In the genomic region with DNA sequence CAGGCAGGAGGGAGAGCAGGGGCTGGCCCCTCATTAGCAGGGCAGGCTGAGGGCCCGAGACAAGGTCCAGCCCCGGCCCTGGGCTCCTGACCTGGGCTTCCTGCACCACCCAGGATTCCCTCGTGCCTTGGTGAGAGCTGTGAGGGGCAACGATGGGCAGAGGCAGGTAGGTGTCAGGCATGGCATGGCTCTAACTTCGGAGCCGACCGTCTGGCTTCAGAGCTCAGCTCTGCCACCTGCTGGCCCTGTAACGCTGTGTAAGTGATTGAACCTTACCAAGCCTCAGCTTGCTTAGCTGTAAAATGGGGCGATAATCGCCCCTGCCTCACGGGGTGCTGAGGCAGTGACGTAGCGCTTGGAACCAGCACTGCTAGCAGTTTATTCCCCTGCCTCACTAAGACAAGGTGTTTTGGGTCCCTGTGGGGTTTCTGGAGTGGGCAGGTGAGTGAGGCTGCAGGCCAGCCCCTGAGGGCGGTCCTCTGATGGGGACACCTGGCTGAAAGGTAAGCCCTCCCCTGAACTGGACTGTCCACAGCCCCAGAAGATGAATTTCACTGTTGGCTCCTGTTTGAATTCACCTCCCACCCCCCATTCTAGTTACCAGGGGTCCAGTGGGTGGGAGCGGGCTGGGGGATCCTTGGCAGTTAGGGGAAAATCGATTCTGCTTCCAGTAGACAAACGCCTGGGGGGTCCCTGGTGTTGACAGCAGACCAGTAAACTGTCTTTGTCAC, we compare ENCODE assay signal across 8 cellular contexts.
A peak's percentile ranks its signal among the peaks of the same experiment; 100 is the strongest.
DNase-seq lines count a peak whose midpoint lies in the region; ATAC-seq, FAIRE-seq and TF ChIP-seq lines count a peak whose summit lies in the region.

No MANE protein-coding gene starts in this region.

- FAIRE-seq in GM12891 (lab: Jason Lieb, UNC) (peak; percentile 87), astrocyte (lab: Jason Lieb, UNC) (no peak), kidney (lab: Jason Lieb, UNC) (no peak)

- no peak overlapping the region for H3K4me3 ChIP-seq in astrocyte (ENCODE audit: insufficient read depth, low read depth, low read length)
- no peak overlapping the region for H3K4me3 ChIP-seq in kidney (ENCODE audit: low read length in 2 of 2)

- H3K9me3 ChIP-seq in astrocyte (ENCODE audit: insufficient read depth, low read depth, low read length) (no peaks in the 10 kb centered on the region), kidney (ENCODE audit: control insufficient read depth in 1 of 2, low read length in 2 of 2) (no peaks in the 10 kb centered on the region)

- H3K79me2 ChIP-seq in astrocyte (ENCODE audit: insufficient read depth, low read length): no peaks in the 10 kb centered on the region

- H3K36me3 ChIP-seq in astrocyte (ENCODE audit: insufficient read depth, low read length) (no peaks in the 10 kb centered on the region), kidney (ENCODE audit: control insufficient read depth in 1 of 2, insufficient read depth in 2 of 2, low read length in 2 of 2) (no peaks in the 10 kb centered on the region)

- H3K27ac Mint-ChIP-seq in astrocyte (ENCODE audit: unreplicated experiment): no peak overlapping the region

- H3K4me2 ChIP-seq in astrocyte (ENCODE audit: low read length): no peak overlapping the region

- no peak overlapping the region for H3K4me3 Mint-ChIP-seq in astrocyte (ENCODE audit: unreplicated experiment)

- peak; percentile 77 for DNase-seq in GM12891 (ENCODE audit: insufficient read length, low spot score)
- peak; percentile 36 for DNase-seq in RKO (ENCODE audit: low spot score)
- no peak for DNase-seq in astrocyte (ENCODE audit: low read depth)
- DNase-seq in kidney: peak; percentile 73
- peak; percentile 42 for DNase-seq in stimulated activated CD8-positive, alpha-beta memory T cell treated with anti-CD3 and anti-CD28 coated beads, Interleukin-4, amount 100 ng/mL, for 24 hours (ENCODE audit: low read depth)
- DNase-seq in occipital lobe (lab: John Stamatoyannopoulos, UW): no peak

- TF ChIP-seq POLR2A in GM12891 (IDR thresholded peaks at IDR 0.05; ENCODE audit: low read depth, low read length): no peak

- TF ChIP-seq CTCF in 22Rv1 (IDR thresholded peaks at IDR 0.05): peak; percentile 80
- TF ChIP-seq CTCF in astrocyte (IDR thresholded peaks at IDR 0.05; ENCODE audit: insufficient read depth, low read depth, low read length): peak; percentile 31
- TF ChIP-seq CTCF in kidney (IDR thresholded peaks at IDR 0.05; ENCODE audit: borderline replicate concordance, extremely low read depth, insufficient read depth): peak; percentile 50

- no peaks in the 10 kb centered on the region for H3K9me3 Mint-ChIP-seq in astrocyte (ENCODE audit: unreplicated experiment)

- H2AFZ ChIP-seq in astrocyte (ENCODE audit: low read depth, low read length): no peak overlapping the region

- no peak for ATAC-seq in HG02759 (IDR thresholded peaks at IDR 0.05; ENCODE audit: unreplicated experiment)

- H4K20me1 ChIP-seq in astrocyte (ENCODE audit: insufficient read depth, low read length): peaks cover 57% of the 10 kb centered on the region

- H3K27ac ChIP-seq in 22Rv1 (no peak overlapping the region), astrocyte (ENCODE audit: low read depth, low read length) (no peak overlapping the region), kidney (ENCODE audit: low read depth in 2 of 2, low read length in 2 of 2) (no peak overlapping the region)

- intact Hi-C loops in kidney (cut with DNase I): no loop called here

- no peaks in the 10 kb centered on the region for H3K36me3 Mint-ChIP-seq in astrocyte (ENCODE audit: low read depth, unreplicated experiment)

- H3K27me3 ChIP-seq in astrocyte (ENCODE audit: insufficient read depth, low read length): peaks cover 3% of the 10 kb centered on the region

- H3K4me1 Mint-ChIP-seq in astrocyte (ENCODE audit: low read depth, unreplicated experiment): no peaks in the 10 kb centered on the region

- H3K4me1 ChIP-seq in astrocyte (ENCODE audit: insufficient read depth, low read length) (no peaks in the 10 kb centered on the region), kidney (ENCODE audit: control insufficient read depth in 1 of 2, insufficient read depth in 1 of 2, low read depth in 1 of 2, low read length in 2 of 2) (no peaks in the 10 kb centered on the region)

- H3K27me3 Mint-ChIP-seq in astrocyte (ENCODE audit: low read depth, unreplicated experiment): peaks cover 52% of the 10 kb centered on the region

- H3K9ac ChIP-seq in astrocyte (ENCODE audit: low read length): no peak overlapping the region
- no peak overlapping the region for H3K9ac ChIP-seq in kidney (ENCODE audit: low read length in 2 of 2)

TF ChIP-seq in GM12891, 5 proteins besides CTCF, POLR2A, EP300 and RAD21:
- TF ChIP-seq PAX5 (IDR thresholded peaks at IDR 0.05; ENCODE audit: insufficient read depth, low read length, severe bottlenecking): no peak
- no peak for TF ChIP-seq POLR2AphosphoS5 (IDR thresholded peaks at IDR 0.05; ENCODE audit: low read depth, low read length)
- TF ChIP-seq POU2F2 (IDR thresholded peaks at IDR 0.05; ENCODE audit: low read depth, low read length): no peak
- TF ChIP-seq TAF1 (IDR thresholded peaks at IDR 0.05; ENCODE audit: low read depth, low read length): no peak
- TF ChIP-seq SPI1 (IDR thresholded peaks at IDR 0.05; ENCODE audit: low read depth, low read length): no peak

Comparison
In these comparisons a context has a peak if more than half of its experiments do, and no peak if none do; other contexts are left out.
1. DNase-seq: peak in GM12891 (single experiment), RKO (single experiment), kidney (single experiment) and stimulated activated CD8-positive, alpha-beta memory T cell treated with anti-CD3 and anti-CD28 coated beads, Interleukin-4, amount 100 ng/mL, for 24 hours (single experiment); none in astrocyte (single experiment) and occipital lobe (single experiment).
2. Peak in every context shown above with its lines, with median percentiles within 50 percentile points of each other: CTCF ChIP-seq.